15 cellular contexts compared by ENCODE assay signal in genomic region chr4:2546286-2546823, GRCh38. TPM values are rescaled to one million over a fixed set of nuclear protein-coding genes. Genes with fewer than 3 reads are reported as not detected.
DNase-seq lines count a peak whose midpoint lies in the region; ATAC-seq lines count a peak whose summit lies in the region.
"Had no signal": no experiment of that assay in that cellular context is flagged by ENCODE, and none has a peak within 500 bp of the region (broad histone marks: within the 10 kb centered on the region; RNA-seq: fewer than 3 reads in every experiment).

No MANE protein-coding gene starts in this region.

- no peaks in the 10 kb centered on the region for H3K27me3 Mint-ChIP-seq in activated CD4-positive, alpha-beta T cell treated with anti-CD3 and anti-CD28 coated beads for 36 hours
- H3K27me3 Mint-ChIP-seq in IgD-negative memory B cell: no peaks in the 10 kb centered on the region
- no peaks in the 10 kb centered on the region for H3K27me3 Mint-ChIP-seq in memory B cell
- H3K27me3 Mint-ChIP-seq: CD4-positive, alpha-beta memory T cell had no signal

- peaks cover 2% of the 10 kb centered on the region for H3K9me3 Mint-ChIP-seq in activated CD4-positive, alpha-beta T cell treated with anti-CD3 and anti-CD28 coated beads for 36 hours (ENCODE audit: low read depth)
- H3K9me3 Mint-ChIP-seq in activated naive CD4-positive, alpha-beta T cell treated with anti-CD3 and anti-CD28 coated beads, Interleukin-2, amount 50 U/mL, for 72 hours: no peaks in the 10 kb centered on the region
- H3K9me3 Mint-ChIP-seq in IgD-negative memory B cell: no peaks in the 10 kb centered on the region
- no peaks in the 10 kb centered on the region for H3K9me3 Mint-ChIP-seq in memory B cell
- H3K9me3 Mint-ChIP-seq: CD4-positive, alpha-beta memory T cell; H9 had no signal

- peaks cover 6% of the 10 kb centered on the region for H3K36me3 Mint-ChIP-seq in activated CD4-positive, alpha-beta T cell treated with anti-CD3 and anti-CD28 coated beads for 36 hours (ENCODE audit: low read depth)
- peaks cover 0 to 6% of the 10 kb centered on the region in 2 donors for H3K36me3 Mint-ChIP-seq in activated naive CD4-positive, alpha-beta T cell treated with anti-CD3 and anti-CD28 coated beads, Interleukin-2, amount 50 U/mL, for 72 hours
- H3K36me3 Mint-ChIP-seq in IgD-negative memory B cell (peaks cover 2% of the 10 kb centered on the region), memory B cell (peaks cover 3% of the 10 kb centered on the region)

- no peak overlapping the region for H3K4me3 Mint-ChIP-seq in activated CD4-positive, alpha-beta T cell treated with anti-CD3 and anti-CD28 coated beads for 36 hours
- H3K4me3 Mint-ChIP-seq in IgD-negative memory B cell: no peak overlapping the region
- H3K4me3 Mint-ChIP-seq in memory B cell: no peak overlapping the region
- H3K4me3 Mint-ChIP-seq: CD4-positive, alpha-beta memory T cell; H9 had no signal

- ATAC-seq in activated CD4-positive, alpha-beta T cell treated with anti-CD3 and anti-CD28 coated beads for 36 hours: peak; percentile 61
- ATAC-seq in activated naive CD4-positive, alpha-beta T cell treated with anti-CD3 and anti-CD28 coated beads, Interleukin-2, amount 50 U/mL, for 72 hours: peak; percentile 59 to 67
- no peak for ATAC-seq in memory B cell (ENCODE audit: low read depth)
- no peak for ATAC-seq in HG03442 (IDR thresholded peaks at IDR 0.05; ENCODE audit: unreplicated experiment)
- ATAC-seq in left cardiac atrium: no peak
- ATAC-seq: A549 had no signal

- CTCF ChIA-PET in activated CD4-positive, alpha-beta T cell treated with anti-CD3 and anti-CD28 coated beads for 36 hours (lab: Charles Lee): interaction anchor here (0.6 to 0.9 kb wide), 3 partner anchors 13 to 308 kb away, joined by 3 to 4 read pairs (median 3); partner anchors contain the start of gene RNF4

- peaks cover 13% of the 10 kb centered on the region for H3K4me1 Mint-ChIP-seq in activated CD4-positive, alpha-beta T cell treated with anti-CD3 and anti-CD28 coated beads for 36 hours
- H3K4me1 Mint-ChIP-seq in IgD-negative memory B cell (peaks cover 14 to 20% (median 18%) of the 10 kb centered on the region in 3 donors), memory B cell (peaks cover 17% of the 10 kb centered on the region)
- H3K4me1 Mint-ChIP-seq: H9 had no signal

- no peak overlapping the region for H3K27ac Mint-ChIP-seq in activated CD4-positive, alpha-beta T cell treated with anti-CD3 and anti-CD28 coated beads for 36 hours
- H3K27ac Mint-ChIP-seq in activated naive CD4-positive, alpha-beta T cell treated with anti-CD3 and anti-CD28 coated beads, Interleukin-2, amount 50 U/mL, for 72 hours: no peak overlapping the region
- H3K27ac Mint-ChIP-seq in IgD-negative memory B cell: peak overlapping the region in 2 of 3 donors; percentile 10 to 50
- H3K27ac Mint-ChIP-seq in memory B cell: peak overlapping the region; percentile 37
- H3K27ac Mint-ChIP-seq: CD4-positive, alpha-beta memory T cell; H9 had no signal

- no peak for DNase-seq in activated CD4-positive, alpha-beta T cell treated with anti-CD3 and anti-CD28 coated beads for 36 hours
- no peak for DNase-seq in activated CD4-positive, alpha-beta T cell treated with anti-CD3 and anti-CD28 coated beads for 4 hours
- no peak for DNase-seq in activated naive CD4-positive, alpha-beta T cell treated with anti-CD3 and anti-CD28 coated beads, Interleukin-2, amount 50 U/mL, for 72 hours (ENCODE audit: low spot score in 2 of 2)
- DNase-seq in activated naive CD4-positive, alpha-beta T cell treated with Interleukin-2 at 50 U/mL for 16 hours: no peak
- no peak for DNase-seq in memory B cell (ENCODE audit: low spot score in 2 of 2)
- no peak for DNase-seq in left cardiac atrium
- DNase-seq: AML-193; CD4-positive, alpha-beta memory T cell; DMS153; DMS79; GDM1; H9 had no signal

- POLR2A ChIA-PET in activated CD4-positive, alpha-beta T cell treated with anti-CD3 and anti-CD28 coated beads for 36 hours (lab: Charles Lee): interaction anchor here (0.6 kb wide), 1 partner anchor 49 kb away, joined by 3 read pairs; no protein-coding TSS in a partner anchor

- intact Hi-C loops in activated CD4-positive, alpha-beta T cell treated with anti-CD3 and anti-CD28 coated beads for 36 hours (cut with DNase I, micrococcal nuclease): no loop called here
- intact Hi-C loops in left cardiac atrium (cut with DNase I): no loop called here

RNA-seq across cellular contexts. Expression of gene FAM193A, which starts 9.9 kb away (rescaled TPM):
- total RNA-seq in activated CD4-positive, alpha-beta T cell treated with anti-CD3 and anti-CD28 coated beads for 36 hours: 10 to 100 TPM; 22.1 to 30.1 TPM
- 10 to 100 TPM; 31.0 to 32.4 TPM for total RNA-seq in activated naive CD4-positive, alpha-beta T cell treated with anti-CD3 and anti-CD28 coated beads, Interleukin-2, amount 50 U/mL, for 72 hours
- 6.3 TPM for polyA plus RNA-seq in IgD-negative memory B cell
- total RNA-seq in left cardiac atrium: 10 to 100 TPM; 15.1 to 16.6 TPM

Comparison
In these comparisons a context has a peak if more than half of its experiments do, and no peak if none do; other contexts are left out.
1. ATAC-seq: peak in activated CD4-positive, alpha-beta T cell treated with anti-CD3 and anti-CD28 coated beads for 36 hours (single experiment) and activated naive CD4-positive, alpha-beta T cell treated with anti-CD3 and anti-CD28 coated beads, Interleukin-2, amount 50 U/mL, for 72 hours (2 of 2); none in memory B cell (single experiment), HG03442 (single experiment) and left cardiac atrium (0 of 2).
2. H3K27ac Mint-ChIP-seq: peak in IgD-negative memory B cell (2 of 3) and memory B cell (single experiment); none in activated CD4-positive, alpha-beta T cell treated with anti-CD3 and anti-CD28 coated beads for 36 hours (single experiment) and activated naive CD4-positive, alpha-beta T cell treated with anti-CD3 and anti-CD28 coated beads, Interleukin-2, amount 50 U/mL, for 72 hours (0 of 2).